In the genomic region with DNA sequence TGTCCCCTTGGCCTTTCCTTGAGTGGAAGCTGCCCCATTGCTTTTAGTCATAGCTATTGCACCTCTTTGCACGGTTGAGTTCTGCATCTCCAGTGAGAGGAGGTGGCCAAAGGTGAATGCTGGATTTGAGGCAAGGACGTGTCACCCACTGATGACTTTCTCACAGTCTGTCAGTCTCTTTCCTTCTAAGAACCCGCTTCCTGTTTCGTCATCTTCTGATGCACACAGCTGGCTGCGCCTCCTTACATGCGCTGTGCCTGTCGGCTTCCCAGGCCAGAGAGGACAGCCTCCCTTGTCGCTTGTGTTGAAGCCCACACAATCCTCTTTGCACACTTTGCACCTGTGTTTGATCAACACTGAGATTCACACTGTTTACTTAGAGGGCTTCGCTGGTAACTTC, we compare ENCODE assay signal across 8 cellular contexts.
DNase-seq lines count a peak whose midpoint lies in the region; ATAC-seq and TF ChIP-seq lines count a peak whose summit lies in the region.

No MANE protein-coding gene starts in this region.

- in situ Hi-C loops in GM13976 (cut with MboI; ENCODE audit: low sequenced_read_pairs, unreplicated experiment) = no loop called here

- H3K27ac Mint-ChIP-seq in activated naive CD8-positive, alpha-beta T cell treated with anti-CD3 and anti-CD28 coated beads, Interleukin-2, amount 50 U/mL, for 24 hours = peak overlapping the region; percentile 97

- no peaks in the 10 kb centered on the region for H3K27me3 Mint-ChIP-seq in activated naive CD8-positive, alpha-beta T cell treated with anti-CD3 and anti-CD28 coated beads, Interleukin-2, amount 50 U/mL, for 24 hours

- peak; percentile 72 for DNase-seq in GM13976 (ENCODE audit: low spot score)
- DNase-seq in T-helper 9 cell = peak; percentile 72
- DNase-seq in activated naive CD8-positive, alpha-beta T cell treated with anti-CD3 and anti-CD28 coated beads, Interleukin-2, amount 50 U/mL, for 24 hours = peak; percentile 67
- peak; percentile 78 for DNase-seq in stimulated activated CD4-positive, alpha-beta T cell treated with anti-CD3 and anti-CD28 coated beads, Interleukin-4, amount 100 ng/mL, for 24 hours
- no peak for DNase-seq in DMS153 (lab: John Stamatoyannopoulos, UW)
- no peak for DNase-seq in NCI-H1436 (lab: John Stamatoyannopoulos, UW)
- DNase-seq in islet precursor cell = no peak

- H3K4me3 Mint-ChIP-seq in activated naive CD8-positive, alpha-beta T cell treated with anti-CD3 and anti-CD28 coated beads, Interleukin-2, amount 50 U/mL, for 24 hours = peak overlapping the region; percentile 57

- no peak for TF ChIP-seq CTCF in GM13976 (IDR thresholded peaks at IDR 0.05; ENCODE audit: borderline replicate concordance, control extremely low read depth, extremely low read depth, insufficient read depth, missing control alignments)

- peak; percentile 98 for ATAC-seq in activated naive CD8-positive, alpha-beta T cell treated with anti-CD3 and anti-CD28 coated beads, Interleukin-2, amount 50 U/mL, for 24 hours
- ATAC-seq in HG03159 (IDR thresholded peaks at IDR 0.05; ENCODE audit: unreplicated experiment) = no peak

- H3K9me3 Mint-ChIP-seq in activated naive CD8-positive, alpha-beta T cell treated with anti-CD3 and anti-CD28 coated beads, Interleukin-2, amount 50 U/mL, for 24 hours = no peaks in the 10 kb centered on the region

- peaks cover 46% of the 10 kb centered on the region for H3K4me1 Mint-ChIP-seq in activated naive CD8-positive, alpha-beta T cell treated with anti-CD3 and anti-CD28 coated beads, Interleukin-2, amount 50 U/mL, for 24 hours

- peaks cover 48% of the 10 kb centered on the region for H3K36me3 Mint-ChIP-seq in activated naive CD8-positive, alpha-beta T cell treated with anti-CD3 and anti-CD28 coated beads, Interleukin-2, amount 50 U/mL, for 24 hours (ENCODE audit: low read depth)

Comparison
In these comparisons a context has a peak if more than half of its experiments do, and no peak if none do; other contexts are left out.
1. DNase-seq: peak in GM13976 (single experiment), T-helper 9 cell (single experiment), activated naive CD8-positive, alpha-beta T cell treated with anti-CD3 and anti-CD28 coated beads, Interleukin-2, amount 50 U/mL, for 24 hours (single experiment) and stimulated activated CD4-positive, alpha-beta T cell treated with anti-CD3 and anti-CD28 coated beads, Interleukin-4, amount 100 ng/mL, for 24 hours (single experiment); none in DMS153 (single experiment), NCI-H1436 (single experiment) and islet precursor cell (single experiment).